Comparison of ENCODE assay signal across 1 cellular context in genomic region chr20:1908191-1908590, GRCh38.
TF ChIP-seq lines count a peak whose summit lies in the region.

No MANE protein-coding gene starts in this region.

TF ChIP-seq in HepG2, 621 proteins besides CTCF, POLR2A, EP300 and RAD21:
- no peak for TF ChIP-seq ZNF503 (CRISPR knock-in tag; IDR thresholded peaks at IDR 0.05)
- TF ChIP-seq BRF2 (CRISPR knock-in tag; IDR thresholded peaks at IDR 0.05): no peak
- no peak for TF ChIP-seq ZNF317 (CRISPR knock-in tag; IDR thresholded peaks at IDR 0.05)
- peak; percentile 49; the same call in 1 of the 2 replicates for TF ChIP-seq JUNB (CRISPR knock-in tag; IDR thresholded peaks at IDR 0.05; ENCODE audit: borderline replicate concordance)
- no peak for TF ChIP-seq ZMYM3 (CRISPR knock-in tag; IDR thresholded peaks at IDR 0.05)
- no peak for TF ChIP-seq TEAD2 (CRISPR knock-in tag; IDR thresholded peaks at IDR 0.05)
- no peak for TF ChIP-seq KDM3A (CRISPR knock-in tag; IDR thresholded peaks at IDR 0.05; ENCODE audit: low read depth)
- no peak for TF ChIP-seq ZNF580 (CRISPR knock-in tag; IDR thresholded peaks at IDR 0.05; ENCODE audit: borderline replicate concordance, low read depth)
- no peak for TF ChIP-seq ONECUT2 (CRISPR knock-in tag; IDR thresholded peaks at IDR 0.05)
- 0 out of 2 replicates have a peak, but pooled peaks have one; percentile 39 for TF ChIP-seq HOXA7 (CRISPR knock-in tag; IDR thresholded peaks at IDR 0.05)
- no peak for TF ChIP-seq ZNF652 (CRISPR knock-in tag; IDR thresholded peaks at IDR 0.05; ENCODE audit: borderline replicate concordance, low read depth)
- TF ChIP-seq HNRNPLL (IDR thresholded peaks at IDR 0.05; ENCODE audit: low read depth, low read length, poor library complexity, severe bottlenecking): no peak
- 0 out of 2 replicates have a peak, but pooled peaks have one; percentile 46 for TF ChIP-seq NONO (IDR thresholded peaks at IDR 0.05)
- no peak for TF ChIP-seq NONO (CRISPR knock-in tag; conservative IDR thresholded peaks at IDR 0.05)
- no peak for TF ChIP-seq ISX (CRISPR knock-in tag; conservative IDR thresholded peaks at IDR 0.05)
- no peak for TF ChIP-seq NFYC (CRISPR knock-in tag; IDR thresholded peaks at IDR 0.05)
- no peak for TF ChIP-seq JDP2 (CRISPR knock-in tag; IDR thresholded peaks at IDR 0.05; ENCODE audit: borderline replicate concordance)
- TF ChIP-seq ZNF790 (CRISPR knock-in tag; IDR thresholded peaks at IDR 0.05; ENCODE audit: borderline replicate concordance): no peak
- no peak for TF ChIP-seq SMAD3 (CRISPR knock-in tag; IDR thresholded peaks at IDR 0.05)
- no peak for TF ChIP-seq ZNF788 (CRISPR knock-in tag; IDR thresholded peaks at IDR 0.05; ENCODE audit: borderline replicate concordance)
- no peak for TF ChIP-seq MEF2D (CRISPR knock-in tag; IDR thresholded peaks at IDR 0.05)
- no peak for TF ChIP-seq KLF6 (CRISPR knock-in tag; IDR thresholded peaks at IDR 0.05)
- no peak for TF ChIP-seq ZHX2 (IDR thresholded peaks at IDR 0.05; ENCODE audit: low read depth)
- no peak for TF ChIP-seq ZHX2 (CRISPR knock-in tag; IDR thresholded peaks at IDR 0.05; ENCODE audit: borderline replicate concordance)
- no peak for TF ChIP-seq GABPA (IDR thresholded peaks at IDR 0.05; ENCODE audit: low read depth, low read length)
- TF ChIP-seq GABPA (CRISPR knock-in tag; IDR thresholded peaks at IDR 0.05; ENCODE audit: low read depth): no peak
- peak; percentile 9 for TF ChIP-seq ZNF282 (IDR thresholded peaks at IDR 0.05; ENCODE audit: partially characterized antibody)
- no peak for TF ChIP-seq KDM5B (CRISPR knock-in tag; IDR thresholded peaks at IDR 0.05; ENCODE audit: borderline replicate concordance)
- no peak for TF ChIP-seq PHB2 (IDR thresholded peaks at IDR 0.05; ENCODE audit: partially characterized antibody)
- TF ChIP-seq HOMEZ (CRISPR knock-in tag; IDR thresholded peaks at IDR 0.05; ENCODE audit: low read depth): no peak
- no peak for TF ChIP-seq PITX1 (CRISPR knock-in tag; IDR thresholded peaks at IDR 0.05)
- no peak for TF ChIP-seq ELF1 (CRISPR knock-in tag; IDR thresholded peaks at IDR 0.05)
- TF ChIP-seq ZSCAN5A (CRISPR knock-in tag; IDR thresholded peaks at IDR 0.05; ENCODE audit: borderline replicate concordance): no peak
- TF ChIP-seq MNT (IDR thresholded peaks at IDR 0.05): peak; percentile 52; the same call in 1 of the 2 replicates
- no peak for TF ChIP-seq GPN1 (CRISPR knock-in tag; IDR thresholded peaks at IDR 0.05; ENCODE audit: borderline replicate concordance)
